Comparison of ENCODE assay signal across 1 cellular context in genomic region chr20:32576560-32576959, GRCh38.
A peak's percentile ranks its signal among the peaks of the same experiment; 100 is the strongest.
TF ChIP-seq lines count a peak whose summit lies in the region.

No MANE protein-coding gene starts in this region.

TF ChIP-seq in K562, 482 proteins besides CTCF, POLR2A, EP300 and RAD21:
- TF ChIP-seq NCOR1 (IDR thresholded peaks at IDR 0.05): no peak
- TF ChIP-seq STAT5A (IDR thresholded peaks at IDR 0.05; ENCODE audit: borderline replicate concordance, low read length): no peak
- peak; percentile 54 for TF ChIP-seq POLR2G (IDR thresholded peaks at IDR 0.05; ENCODE audit: low read depth, low read length)
- peak; percentile 37; the same call in 1 of the 2 replicates for TF ChIP-seq RBFOX2 (IDR thresholded peaks at IDR 0.05; ENCODE audit: low read depth, low read length)
- no peak for TF ChIP-seq MXI1 (IDR thresholded peaks at IDR 0.05; ENCODE audit: low read depth, low read length)
- TF ChIP-seq ZBTB7A (IDR thresholded peaks at IDR 0.05; ENCODE audit: borderline replicate concordance, control insufficient read depth, low read depth, low read length): no peak; the same call in 1 of the 2 replicates
- TF ChIP-seq ZNF197 (CRISPR knock-in tag; IDR thresholded peaks at IDR 0.05; ENCODE audit: low read depth): no peak
- no peak for TF ChIP-seq CBX8 (IDR thresholded peaks at IDR 0.05; ENCODE audit: borderline replicate concordance, extremely low read depth, low read depth, low read length, poor library complexity, severe bottlenecking)
